ENCODE assay signal across 8 cellular contexts in the genomic region with DNA sequence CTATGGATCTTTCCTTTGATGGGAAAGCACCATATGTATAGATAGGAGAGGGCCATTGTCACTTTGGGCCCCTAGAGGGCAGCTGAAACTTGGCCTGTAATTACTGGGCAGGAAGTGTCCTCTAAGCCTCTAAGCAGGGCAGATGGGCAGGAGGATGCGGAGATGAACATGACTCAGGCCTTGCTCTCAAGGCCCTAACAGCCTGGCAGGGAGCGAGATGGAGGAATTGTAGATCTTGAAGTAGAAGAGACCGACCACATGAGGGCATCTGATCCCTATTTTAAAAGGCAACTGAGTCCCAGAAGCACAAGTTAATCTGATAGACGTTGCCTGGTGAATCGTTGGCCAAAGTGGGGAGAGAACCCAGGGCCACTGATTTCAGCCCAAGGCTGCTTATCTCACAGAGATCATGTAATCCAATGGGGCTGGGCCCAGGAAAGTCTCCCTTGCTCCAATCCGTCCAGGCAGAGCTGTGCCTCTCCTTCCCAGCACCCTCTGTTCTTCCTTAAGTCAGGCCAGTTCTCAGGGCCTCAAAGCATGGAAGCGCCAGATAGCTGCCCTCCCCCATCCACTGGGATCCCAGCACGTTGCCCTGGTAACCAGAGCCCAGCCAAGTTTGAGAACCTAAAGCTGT. TPM values are rescaled to one million over a fixed set of nuclear protein-coding genes. Genes with fewer than 3 reads are reported as not detected.
DNase-seq lines count a peak whose midpoint lies in the region; ATAC-seq, FAIRE-seq and TF ChIP-seq lines count a peak whose summit lies in the region.

No MANE protein-coding gene starts in this region.

- TF ChIP-seq POLR2A in H54 (IDR thresholded peaks at IDR 0.05; ENCODE audit: low read depth, low read length), result no peak

- H3K4me3 ChIP-seq in KMS-11 (IDR thresholded peaks at IDR 0.05; ENCODE audit: insufficient read depth, low read depth, low read length) (no peak overlapping the region), colonic mucosa (no peak overlapping the region), lower lobe of right lung (no peak overlapping the region)

- peaks cover 5% of the 10 kb centered on the region for H3K4me1 Mint-ChIP-seq in activated CD4-positive, alpha-beta T cell treated with anti-CD3 and anti-CD28 coated beads for 36 hours

- H3K27ac Mint-ChIP-seq in activated CD4-positive, alpha-beta T cell treated with anti-CD3 and anti-CD28 coated beads for 36 hours, result peak overlapping the region; percentile 42

- intact Hi-C loops in activated CD4-positive, alpha-beta T cell treated with anti-CD3 and anti-CD28 coated beads for 36 hours (cut with DNase I, micrococcal nuclease), result loop anchor here (1.0 to 5.0 kb wide), 4 partner anchors 106 to 478 kb away; partner anchors contain the start of genes NAGA (in 1 of the 2) and PHETA2 (in 1 of the 2)
- intact Hi-C loops in colonic mucosa (cut with DNase I), result no loop called here
- intact Hi-C loops in lower lobe of right lung (cut with DNase I), result no loop called here

- CTCF ChIA-PET in activated CD4-positive, alpha-beta T cell treated with anti-CD3 and anti-CD28 coated beads for 36 hours (lab: Charles Lee), result interaction anchor here (0.6 to 1.8 kb wide), 13 partner anchors 20 to 605 kb away, joined by 3 to 5 read pairs (median 3); partner anchors contain the start of gene NDUFA6

- H3K27me3 Mint-ChIP-seq in activated CD4-positive, alpha-beta T cell treated with anti-CD3 and anti-CD28 coated beads for 36 hours, result no peaks in the 10 kb centered on the region

- H3K9me3 Mint-ChIP-seq in activated CD4-positive, alpha-beta T cell treated with anti-CD3 and anti-CD28 coated beads for 36 hours (ENCODE audit: low read depth), result no peaks in the 10 kb centered on the region

- H3K36me3 Mint-ChIP-seq in activated CD4-positive, alpha-beta T cell treated with anti-CD3 and anti-CD28 coated beads for 36 hours (ENCODE audit: low read depth), result no peaks in the 10 kb centered on the region

- H3K4me1 ChIP-seq in KMS-11 (ENCODE audit: low read depth, poor library complexity, severe bottlenecking) (no peaks in the 10 kb centered on the region), colonic mucosa (no peaks in the 10 kb centered on the region), lower lobe of right lung (peaks cover 14% of the 10 kb centered on the region)

- no peak overlapping the region for H3K9ac ChIP-seq in KMS-11
- no peak overlapping the region for H3K9ac ChIP-seq in colonic mucosa (ENCODE audit: low read depth in 2 of 2, low read length in 2 of 2)

- no peak overlapping the region for H3K4me3 Mint-ChIP-seq in activated CD4-positive, alpha-beta T cell treated with anti-CD3 and anti-CD28 coated beads for 36 hours

- H3K79me2 ChIP-seq in KMS-11 (ENCODE audit: insufficient read depth, low read depth), result no peaks in the 10 kb centered on the region

- no peaks in the 10 kb centered on the region for H3K9me3 ChIP-seq in colonic mucosa
- H3K9me3 ChIP-seq in lower lobe of right lung, result no peaks in the 10 kb centered on the region

- H3K27me3 ChIP-seq in KMS-11 (ENCODE audit: insufficient read depth, low read depth) (no peaks in the 10 kb centered on the region), colonic mucosa (no peaks in the 10 kb centered on the region), lower lobe of right lung (ENCODE audit: low read depth) (no peaks in the 10 kb centered on the region)

- H4K20me1 ChIP-seq in KMS-11 (ENCODE audit: insufficient read depth), result no peaks in the 10 kb centered on the region

- H3K4me2 ChIP-seq in KMS-11, result no peak overlapping the region

- TF ChIP-seq CTCF in KMS-11 (conservative IDR thresholded peaks at IDR 0.05; ENCODE audit: low read depth, low read length), result peak; percentile 63
- peak; percentile 33 for TF ChIP-seq CTCF in colonic mucosa (IDR thresholded peaks at IDR 0.05)
- peak; percentile 44 for TF ChIP-seq CTCF in lower lobe of right lung (IDR thresholded peaks at IDR 0.05)

- DNase-seq in activated CD4-positive, alpha-beta T cell treated with anti-CD3 and anti-CD28 coated beads for 36 hours, result peak; percentile 66
- DNase-seq in activated CD4-positive, alpha-beta T cell treated with anti-CD3 and anti-CD28 coated beads, Interleukin-2, amount 50 U/mL, for 4 hours, result no peak
- DNase-seq in SW 1271 (lab: John Stamatoyannopoulos, UW), result peak; percentile 26 to 68
- peak; percentile 49 for DNase-seq in colonic mucosa
- no peak for DNase-seq in lower lobe of right lung
- no peak for DNase-seq in H54 (ENCODE audit: insufficient read length, low spot score)

- POLR2A ChIA-PET in activated CD4-positive, alpha-beta T cell treated with anti-CD3 and anti-CD28 coated beads for 36 hours (lab: Charles Lee), result interaction anchor here (0.9 kb wide), 2 partner anchors 124 to 269 kb away, joined by 3 read pairs; partner anchors contain the start of gene NDUFA6

- H3K36me3 ChIP-seq in KMS-11 (ENCODE audit: insufficient read depth) (no peaks in the 10 kb centered on the region), colonic mucosa (no peaks in the 10 kb centered on the region), lower lobe of right lung (no peaks in the 10 kb centered on the region)

- FAIRE-seq in H54 (lab: Jason Lieb, UNC), result no peak

- no peak overlapping the region for H2AFZ ChIP-seq in KMS-11 (ENCODE audit: low read depth)

- peak; percentile 86 for ATAC-seq in activated CD4-positive, alpha-beta T cell treated with anti-CD3 and anti-CD28 coated beads for 36 hours
- ATAC-seq in lower lobe of right lung, result peak; percentile 11 to 23
- no peak for ATAC-seq in GM19467 (IDR thresholded peaks at IDR 0.05; ENCODE audit: unreplicated experiment)

- H3K27ac ChIP-seq in KMS-11 (no peak overlapping the region), colonic mucosa (no peak overlapping the region), lower lobe of right lung (no peak overlapping the region)

RNA-seq across cellular contexts. Expression of gene SEPTIN3, which starts 2.5 kb away (rescaled TPM):
- 1 to 10 TPM; 1.8 to 2.2 TPM for total RNA-seq in activated CD4-positive, alpha-beta T cell treated with anti-CD3 and anti-CD28 coated beads for 36 hours
- total RNA-seq in colonic mucosa, result under 1 TPM; 0.20 to 0.69 TPM
- total RNA-seq in lower lobe of right lung, result 2.5 TPM

RNA-seq across cellular contexts. Expression of gene CENPM, which starts 19.8 kb away (rescaled TPM):
- 10 to 100 TPM; 65.2 to 82.1 TPM for total RNA-seq in activated CD4-positive, alpha-beta T cell treated with anti-CD3 and anti-CD28 coated beads for 36 hours
- total RNA-seq in colonic mucosa (10 to 100 TPM; 13.7 to 64.3 TPM), lower lobe of right lung (2.3 TPM)

RNA-seq across cellular contexts. Expression of gene WBP2NL, which starts 31.9 kb away (rescaled TPM):
- total RNA-seq in activated CD4-positive, alpha-beta T cell treated with anti-CD3 and anti-CD28 coated beads for 36 hours, result under 1 TPM; 0.30 to 0.54 TPM
- 1 to 10 TPM; 1.1 to 1.9 TPM for total RNA-seq in colonic mucosa
- 1.9 TPM for total RNA-seq in lower lobe of right lung

RNA-seq across cellular contexts. Expression of gene TNFRSF13C, which starts 40.1 kb away (rescaled TPM):
- total RNA-seq in activated CD4-positive, alpha-beta T cell treated with anti-CD3 and anti-CD28 coated beads for 36 hours, result 1 to 10 TPM; 2.2 to 3.0 TPM
- under 1 TPM; 0.40 to 0.53 TPM for total RNA-seq in colonic mucosa
- 0.27 TPM for total RNA-seq in lower lobe of right lung

Comparison
In these comparisons a context has a peak if more than half of its experiments do, and no peak if none do; other contexts are left out.
1. DNase-seq: peak in activated CD4-positive, alpha-beta T cell treated with anti-CD3 and anti-CD28 coated beads for 36 hours (single experiment), SW 1271 (2 of 2) and colonic mucosa (single experiment); none in activated CD4-positive, alpha-beta T cell treated with anti-CD3 and anti-CD28 coated beads, Interleukin-2, amount 50 U/mL, for 4 hours (0 of 2), lower lobe of right lung (single experiment) and H54 (single experiment).
2. intact Hi-C loops: an anchor here in activated CD4-positive, alpha-beta T cell treated with anti-CD3 and anti-CD28 coated beads for 36 hours (1.0 to 5.0 kb wide); none called in colonic mucosa and lower lobe of right lung.
3. Peak in every context shown above with its lines, with median percentiles within 50 percentile points of each other: CTCF ChIP-seq.